11 cellular contexts compared by ENCODE assay signal in the genomic region with DNA sequence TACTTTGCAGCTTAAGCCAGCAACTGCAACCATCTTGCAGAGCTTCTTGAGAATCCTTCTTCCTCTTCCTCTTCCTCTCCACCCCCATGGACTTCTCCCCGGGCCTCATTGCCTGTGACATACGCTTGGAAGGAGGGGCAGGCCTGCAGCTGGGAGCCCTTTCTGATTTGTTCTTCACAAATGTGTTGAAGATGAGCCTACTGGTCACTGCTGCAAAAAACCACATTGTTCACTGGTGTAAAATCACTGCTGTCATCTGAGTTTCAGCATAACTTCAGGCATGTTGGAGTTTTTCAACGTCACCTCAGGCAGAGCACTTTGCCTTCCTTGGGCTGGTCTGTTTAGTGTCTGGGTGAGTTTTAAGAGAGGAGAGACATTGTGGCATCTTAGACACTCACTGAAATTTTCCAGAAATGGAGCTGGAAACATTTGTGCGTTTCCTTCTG. TPM values are rescaled to one million over a fixed set of nuclear protein-coding genes. Genes with fewer than 3 reads are reported as not detected.
DNase-seq lines count a peak whose midpoint lies in the region; ATAC-seq, FAIRE-seq and TF ChIP-seq lines count a peak whose summit lies in the region.
"Had no signal": no experiment of that assay in that cellular context is flagged by ENCODE, and none has a peak within 500 bp of the region (broad histone marks: within the 10 kb centered on the region; RNA-seq: fewer than 3 reads in every experiment).

No MANE protein-coding gene starts in this region.

- intact Hi-C loops in MCF 10A (cut with micrococcal nuclease) (no loop called here), breast epithelium (cut with DNase I; ENCODE audit: low total_unique reads) (no loop called here), K562 (cut with micrococcal nuclease) (no loop called here), lower lobe of right lung (cut with DNase I) (no loop called here), uterus (cut with DNase I; ENCODE audit: low total_unique reads) (no loop called here)
- intact Hi-C loops in CD4-positive, alpha-beta T cell (cut with DNase I, micrococcal nuclease) = no loop called here

- no peak for TF ChIP-seq RAD21 in K562 (CRISPR knock-in tag; conservative IDR thresholded peaks at IDR 0.05 in 1 of 2, IDR thresholded peaks at IDR 0.05 in 1 of 2)

- H3K4me1 Mint-ChIP-seq in MCF 10A (ENCODE audit: insufficient read depth, unreplicated experiment) = peaks cover 43% of the 10 kb centered on the region
- H3K4me1 Mint-ChIP-seq in CD4-positive, alpha-beta T cell (ENCODE audit: low read depth) = peaks cover 31% of the 10 kb centered on the region
- H3K4me1 Mint-ChIP-seq: activated B cell treated with CpG ODN at 0.5 μM for 24 hours had no signal

- WGBS in K562 (ENCODE audit: insufficient coverage, low coverage, missing lambda C conversion rate) = 40% methylated on average over 4 of the region's 4 CpGs

- ATAC-seq in K562 (no peak), lower lobe of right lung (peak; percentile 28 to 55)
- ATAC-seq in CD4-positive, alpha-beta T cell (ENCODE audit: poor library complexity) = no peak

- H3K36me3 Mint-ChIP-seq in MCF 10A (ENCODE audit: insufficient read depth, unreplicated experiment) = peaks cover 34% of the 10 kb centered on the region
- no peaks in the 10 kb centered on the region for H3K36me3 Mint-ChIP-seq in CD4-positive, alpha-beta T cell (ENCODE audit: low read depth)

- BruUV-seq in MCF 10A (replicated peaks; lab: Mats Ljungman, UMichigan) = no TSS peak
- no TSS peak for BruUV-seq in K562 (replicated peaks; lab: Mats Ljungman, UMichigan)

- POLR2A ChIA-PET in MCF 10A (lab: Yijun Ruan, JAX) (interaction anchor here (0.7 to 6.3 kb wide), 5 partner anchors 9 to 177 kb away, joined by 3 to 61 read pairs (median 9); no protein-coding TSS in a partner anchor), K562 (lab: Yijun Ruan, JAX) (no interaction called here)
- POLR2A ChIA-PET in CD4-positive, alpha-beta T cell (lab: Charles Lee) = no interaction called here

- H2AFZ ChIP-seq in K562 (ENCODE audit: low read depth, low read length) = no peak overlapping the region
- H2AFZ ChIP-seq: GM23248 had no signal

- no peak for TF ChIP-seq EP300 in K562 (IDR thresholded peaks at IDR 0.05; ENCODE audit: low read length)

- H3K27ac Mint-ChIP-seq in MCF 10A (ENCODE audit: low read depth, unreplicated experiment) = peak overlapping the region; percentile 82
- no peak overlapping the region for H3K27ac Mint-ChIP-seq in CD4-positive, alpha-beta T cell
- H3K27ac Mint-ChIP-seq: activated B cell treated with CpG ODN at 0.5 μM for 24 hours had no signal

- TF ChIP-seq POLR2A in breast epithelium (IDR thresholded peaks at IDR 0.05) = no peak
- no peak for TF ChIP-seq POLR2A in K562 (conservative IDR thresholded peaks at IDR 0.05)
- no peak for TF ChIP-seq POLR2A in uterus (IDR thresholded peaks at IDR 0.05)

- no peaks in the 10 kb centered on the region for H3K9me1 ChIP-seq in K562 (ENCODE audit: control insufficient read depth, insufficient read depth, low read length)

- TF ChIP-seq CTCF in MCF 10A (IDR thresholded peaks at IDR 0.05; ENCODE audit: unreplicated experiment) = no peak
- no peak for TF ChIP-seq CTCF in breast epithelium (IDR thresholded peaks at IDR 0.05)
- no peak for TF ChIP-seq CTCF in K562 (IDR thresholded peaks at IDR 0.05 in 2 of 3, conservative IDR thresholded peaks at IDR 0.05 in 1 of 3; ENCODE audit: insufficient read depth in 2 of 3, low read depth in 1 of 3, low read length in 3 of 3)
- no peak for TF ChIP-seq CTCF in lower lobe of right lung (IDR thresholded peaks at IDR 0.05)
- TF ChIP-seq CTCF in uterus (IDR thresholded peaks at IDR 0.05) = no peak
- TF ChIP-seq CTCF in CD4-positive, alpha-beta T cell (IDR thresholded peaks at IDR 0.05) = no peak

- CTCF ChIA-PET in MCF 10A (lab: Yijun Ruan, JAX) (interaction anchor here (0.6 to 2.6 kb wide), 8 partner anchors 11 to 134 kb away, joined by 3 to 17 read pairs (median 4); no protein-coding TSS in a partner anchor), K562 (lab: Yijun Ruan, JAX; ENCODE audit: low intra/inter-chr PET ratio) (no interaction called here)
- CTCF ChIA-PET in CD4-positive, alpha-beta T cell (lab: Charles Lee) = interaction anchor here (1.1 to 2.7 kb wide), 3 partner anchors 10 to 147 kb away, joined by 3 to 13 read pairs (median 3); a partner anchor contains a TSS

- in situ Hi-C loops in K562 (cut with MboI) = no loop called here

- H3K4me1 ChIP-seq in breast epithelium = peaks cover 0 to 8% of the 10 kb centered on the region in 2 donors
- peaks cover 15 to 37% of the 10 kb centered on the region in 2 experiments for H3K4me1 ChIP-seq in K562 (replicated peaks in 1 of 2; ENCODE audit: control insufficient read depth in 2 of 2, insufficient read depth in 2 of 2, low read length in 2 of 2)
- peaks cover 61% of the 10 kb centered on the region for H3K4me1 ChIP-seq in lower lobe of right lung
- H3K4me1 ChIP-seq in uterus = peaks cover 0 to 6% of the 10 kb centered on the region in 2 donors

- H3K36me3 ChIP-seq in breast epithelium (no peaks in the 10 kb centered on the region), K562 (ENCODE audit: control insufficient read depth, insufficient read depth, low read length) (0 out of 3 replicates have a peak, but pooled peaks cover 2% of the 10 kb centered on the region), lower lobe of right lung (no peaks in the 10 kb centered on the region), uterus (no peaks in the 10 kb centered on the region)
- H3K36me3 ChIP-seq: ovary had no signal

- H4K20me1 ChIP-seq in K562 (replicated peaks; ENCODE audit: control insufficient read depth, insufficient read depth, low read length) = no peaks in the 10 kb centered on the region

- H3K27me3 ChIP-seq in breast epithelium (no peaks in the 10 kb centered on the region), K562 (ENCODE audit: control insufficient read depth in 2 of 2, insufficient read depth in 2 of 2, low read length in 2 of 2) (no peaks in the 10 kb centered on the region), lower lobe of right lung (ENCODE audit: low read depth) (no peaks in the 10 kb centered on the region), uterus (no peaks in the 10 kb centered on the region)
- H3K27me3 ChIP-seq in CD4-positive, alpha-beta T cell (ENCODE audit: control insufficient read depth, insufficient read depth, low read length) = no peaks in the 10 kb centered on the region
- H3K27me3 ChIP-seq: ovary had no signal

- H3K27ac ChIP-seq in breast epithelium = no peak overlapping the region
- H3K27ac ChIP-seq in K562 (ENCODE audit: extremely low read depth, low read depth, low read length) = no peak overlapping the region
- peak overlapping the region; percentile 56 for H3K27ac ChIP-seq in lower lobe of right lung
- peak overlapping the region; percentile 50 for H3K27ac ChIP-seq in uterus
- no peak overlapping the region for H3K27ac ChIP-seq in CD4-positive, alpha-beta T cell (ENCODE audit: low read depth, low read length)

- peak; percentile 60 for FAIRE-seq in K562 (lab: Jason Lieb, UNC)

- H3K4me3 Mint-ChIP-seq in MCF 10A (ENCODE audit: unreplicated experiment) = no peak overlapping the region
- H3K4me3 Mint-ChIP-seq in CD4-positive, alpha-beta T cell = no peak overlapping the region
- H3K4me3 Mint-ChIP-seq: activated B cell treated with CpG ODN at 0.5 μM for 24 hours had no signal

- no peaks in the 10 kb centered on the region for H3K9me3 Mint-ChIP-seq in MCF 10A (ENCODE audit: unreplicated experiment)
- H3K9me3 Mint-ChIP-seq in CD4-positive, alpha-beta T cell = no peaks in the 10 kb centered on the region
- H3K9me3 Mint-ChIP-seq: activated B cell treated with CpG ODN at 0.5 μM for 24 hours had no signal

- H3K4me3 ChIP-seq in breast epithelium = no peak overlapping the region
- no peak overlapping the region for H3K4me3 ChIP-seq in K562
- H3K4me3 ChIP-seq in lower lobe of right lung = no peak overlapping the region
- no peak overlapping the region for H3K4me3 ChIP-seq in uterus
- H3K4me3 ChIP-seq: GM23248, ovary had no signal

- H3K4me2 ChIP-seq in K562 (ENCODE audit: insufficient read depth, low read length) = no peak overlapping the region

- no peak overlapping the region for H3K9ac ChIP-seq in K562 (ENCODE audit: insufficient read depth in 1 of 2, low read depth in 2 of 2, low read length in 2 of 2)
- H3K9ac ChIP-seq: GM23248 had no signal

- H3K27me3 Mint-ChIP-seq in MCF 10A (ENCODE audit: insufficient read depth, unreplicated experiment) = no peaks in the 10 kb centered on the region
- H3K27me3 Mint-ChIP-seq in CD4-positive, alpha-beta T cell = no peaks in the 10 kb centered on the region
- H3K27me3 Mint-ChIP-seq: activated B cell treated with CpG ODN at 0.5 μM for 24 hours had no signal

- peaks cover 60% of the 10 kb centered on the region for H3K79me2 ChIP-seq in K562 (ENCODE audit: control insufficient read depth, insufficient read depth, low read length)

- DNase-seq in MCF 10A (ENCODE audit: unreplicated experiment) = no peak
- DNase-seq in breast epithelium (ENCODE audit: low spot score in 2 of 2) = no peak
- no peak for DNase-seq in K562 (ENCODE audit: extremely low read depth in 1 of 4, low spot score in 3 of 4)
- no peak for DNase-seq in lower lobe of right lung
- DNase-seq in uterus = no peak
- no peak for DNase-seq in CD4-positive, alpha-beta T cell
- no peak for DNase-seq in NCI-H524 (lab: John Stamatoyannopoulos, UW)
- no peak for DNase-seq in NCI-H1694 treated with DMSO at 0.1 percent for 48 hours (lab: John Stamatoyannopoulos, UW)
- DNase-seq: activated B cell treated with CpG ODN at 0.5 μM for 24 hours, GM23248, ovary had no signal

- no peaks in the 10 kb centered on the region for H3K9me3 ChIP-seq in breast epithelium
- H3K9me3 ChIP-seq in K562 (replicated peaks; ENCODE audit: control insufficient read depth, insufficient read depth, low read depth, low read length) = no peaks in the 10 kb centered on the region
- H3K9me3 ChIP-seq in lower lobe of right lung = no peaks in the 10 kb centered on the region
- no peaks in the 10 kb centered on the region for H3K9me3 ChIP-seq in uterus
- H3K9me3 ChIP-seq in CD4-positive, alpha-beta T cell (ENCODE audit: control insufficient read depth, low read length) = no peaks in the 10 kb centered on the region
- H3K9me3 ChIP-seq: ovary had no signal

RNA-seq across cellular contexts. Expression of a gene that starts 7.9 kb away (rescaled TPM):
- total RNA-seq in MCF 10A (2022) (47.2 and 52.2 TPM in 2 replicates), breast epithelium (100 to 1,000 TPM in 2 of 3 donors, 10 to 100 TPM in 1; 85.2 to 125 (median 108) TPM), K562 (2014; rRNA removed) (14.9 and 18.5 TPM in 2 replicates), K562 (2014; rRNA removed; fragmentation: Illumina TruSeq; extraction: Trizol) (16.8 and 17.4 TPM in 2 replicates), K562 (2015; rRNA removed; fragmentation: Illumina TruSeq; extraction: Trizol) (13.3 and 14.0 TPM in 2 replicates), K562 (2021) (17.7 and 19.4 TPM in 2 replicates), lower lobe of right lung (124 TPM), uterus (100 to 1,000 TPM in 1 of 4 donors, 10 to 100 TPM in 3; 38.6 to 110 (median 44.7) TPM)
- total RNA-seq in K562 (2011; cell fraction: chromatin; rRNA removed; ENCODE audit: low replicate concordance) = 65.2 and 119 TPM in 2 replicates
- 35.0 and 35.9 TPM in 2 replicates for total RNA-seq in K562 (2011; cell fraction: nucleolus; rRNA removed)
- total RNA-seq in K562 (2011; cell fraction: nucleoplasm; rRNA removed) = 57.6 and 73.1 TPM in 2 replicates
- polyA plus RNA-seq in K562 (2011; rRNA removed) (24.1 TPM in 2 replicates), K562 (2014; fragmentation: Illumina TruSeq; extraction: Trizol) (13.1 and 17.2 TPM in 2 replicates), K562 (2014; fragmentation: Nextera tagmentation; extraction: Ambion mirVana) (1 to 10 TPM; 4.0 to 4.5 TPM), K562 (2014; rRNA removed) (12.8 and 13.4 TPM in 2 replicates)
- polyA plus RNA-seq in K562 (2011; cell fraction: cytosol; rRNA removed) = 8.9 and 13.3 TPM in 2 replicates
- polyA plus RNA-seq in K562 (2011; cell fraction: nucleus; rRNA removed) = 34.6 and 49.8 TPM in 2 replicates
- 15.6 and 17.7 TPM in 2 replicates for polyA plus RNA-seq in K562 (2012)
- polyA minus RNA-seq in K562 (2011; rRNA and poly(A)+ RNA removed) = 20.1 and 27.5 TPM in 2 replicates
- polyA minus RNA-seq in K562 (2011; cell fraction: cytosol; rRNA and poly(A)+ RNA removed) = 14.5 and 14.7 TPM in 2 replicates
- 13.7 and 25.8 TPM in 2 replicates for polyA minus RNA-seq in K562 (2011; cell fraction: nucleus; rRNA and poly(A)+ RNA removed)
- total RNA-seq in CD4-positive, alpha-beta T cell = 1 to 10 TPM; 6.3 to 8.0 TPM

Comparison
In these comparisons a context has a peak if more than half of its experiments do, and no peak if none do; other contexts are left out.
1. H3K27ac ChIP-seq: peak in lower lobe of right lung (single experiment) and uterus (2 of 2); none in breast epithelium (0 of 2), K562 (single experiment) and CD4-positive, alpha-beta T cell (single experiment).
2. ATAC-seq: peak in lower lobe of right lung (2 of 2); none in K562 (single experiment) and CD4-positive, alpha-beta T cell (single experiment).